In the genomic region with DNA sequence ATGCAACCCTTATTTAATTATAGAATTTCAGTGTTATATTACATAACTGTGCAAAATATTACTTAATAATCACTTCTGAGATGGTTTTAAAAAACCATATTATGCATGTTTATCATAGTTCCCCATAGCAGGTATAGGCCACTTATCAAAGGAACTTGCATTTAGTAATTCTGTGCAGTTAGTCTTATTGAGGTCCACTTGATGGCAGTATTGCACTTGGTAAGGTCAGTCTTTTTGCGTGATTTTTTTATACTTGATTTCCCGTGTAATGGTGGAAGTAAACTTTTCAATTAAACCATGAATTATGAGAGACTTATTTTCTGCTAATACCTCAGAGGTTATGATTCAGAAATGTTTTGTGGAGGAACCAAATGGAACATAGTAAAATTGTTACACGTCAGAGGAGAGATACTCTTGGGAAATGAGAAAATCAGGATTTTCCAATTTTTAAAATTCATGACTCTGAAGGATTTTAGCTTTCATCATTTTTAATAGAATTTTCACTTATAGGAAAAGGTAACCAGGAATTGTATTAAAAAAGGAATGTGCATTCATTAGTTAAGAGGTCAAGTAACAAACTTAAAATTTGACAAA, we compare ENCODE assay signal across 8 cellular contexts.
DNase-seq lines count a peak whose midpoint lies in the region; ATAC-seq lines count a peak whose summit lies in the region.

No MANE protein-coding gene starts in this region.

- H3K27me3 Mint-ChIP-seq in stimulated activated memory B cell treated with anti-CD40 and anti-IgM and Interleukin-4, amounts not matched to agents 10 μg/mL and 1 μg/mL and 100 μg/mL, for 72 hours, result no peaks in the 10 kb centered on the region

- no peaks in the 10 kb centered on the region for H3K9me3 Mint-ChIP-seq in stimulated activated memory B cell treated with anti-CD40 and anti-IgM and Interleukin-4, amounts not matched to agents 10 μg/mL and 1 μg/mL and 100 μg/mL, for 72 hours

- no peak overlapping the region for H3K4me3 ChIP-seq in H7 (ENCODE audit: insufficient read depth, low read depth, low read length)

- no peak overlapping the region for H3K4me3 Mint-ChIP-seq in stimulated activated memory B cell treated with anti-CD40 and anti-IgM and Interleukin-4, amounts not matched to agents 10 μg/mL and 1 μg/mL and 100 μg/mL, for 72 hours

- no peaks in the 10 kb centered on the region for H3K36me3 Mint-ChIP-seq in stimulated activated memory B cell treated with anti-CD40 and anti-IgM and Interleukin-4, amounts not matched to agents 10 μg/mL and 1 μg/mL and 100 μg/mL, for 72 hours

- H3K27me3 ChIP-seq in H7 (ENCODE audit: control insufficient read depth, insufficient read depth, low read length), result no peaks in the 10 kb centered on the region

- no peaks in the 10 kb centered on the region for H3K36me3 ChIP-seq in H7 (replicated peaks; ENCODE audit: control insufficient read depth, insufficient read depth, low read length)

- no peak for ATAC-seq in stimulated activated memory B cell treated with anti-CD40 and anti-IgM and Interleukin-4, amounts not matched to agents 10 μg/mL and 1 μg/mL and 100 μg/mL, for 72 hours

- no peak overlapping the region for H3K27ac Mint-ChIP-seq in stimulated activated memory B cell treated with anti-CD40 and anti-IgM and Interleukin-4, amounts not matched to agents 10 μg/mL and 1 μg/mL and 100 μg/mL, for 72 hours

- no peaks in the 10 kb centered on the region for H3K4me1 Mint-ChIP-seq in stimulated activated memory B cell treated with anti-CD40 and anti-IgM and Interleukin-4, amounts not matched to agents 10 μg/mL and 1 μg/mL and 100 μg/mL, for 72 hours

- peak; percentile 25 for DNase-seq in COR-L47 (lab: John Stamatoyannopoulos, UW)
- peak; percentile 29 for DNase-seq in H7
- DNase-seq in NCI-H460 (ENCODE audit: extremely low read depth, low read depth), result peak; percentile 55
- peak; percentile 67 for DNase-seq in cerebellar cortex (ENCODE audit: low spot score)
- DNase-seq in myocyte (ENCODE audit: low read depth), result peak; percentile 66
- no peak for DNase-seq in activated gamma-delta T cell treated with Interleukin-2 at 50 U/mL for 16 hours
- no peak for DNase-seq in UCSD-AML1 (lab: John Stamatoyannopoulos, UW; ENCODE audit: unreplicated experiment)

Comparison
In these comparisons a context has a peak if more than half of its experiments do, and no peak if none do; other contexts are left out.
1. DNase-seq: peak in COR-L47 (single experiment), H7 (single experiment), NCI-H460 (single experiment), cerebellar cortex (single experiment) and myocyte (single experiment); none in activated gamma-delta T cell treated with Interleukin-2 at 50 U/mL for 16 hours (single experiment) and UCSD-AML1 (single experiment).